Comparison of ENCODE assay signal across 17 cellular contexts in the genomic region with DNA sequence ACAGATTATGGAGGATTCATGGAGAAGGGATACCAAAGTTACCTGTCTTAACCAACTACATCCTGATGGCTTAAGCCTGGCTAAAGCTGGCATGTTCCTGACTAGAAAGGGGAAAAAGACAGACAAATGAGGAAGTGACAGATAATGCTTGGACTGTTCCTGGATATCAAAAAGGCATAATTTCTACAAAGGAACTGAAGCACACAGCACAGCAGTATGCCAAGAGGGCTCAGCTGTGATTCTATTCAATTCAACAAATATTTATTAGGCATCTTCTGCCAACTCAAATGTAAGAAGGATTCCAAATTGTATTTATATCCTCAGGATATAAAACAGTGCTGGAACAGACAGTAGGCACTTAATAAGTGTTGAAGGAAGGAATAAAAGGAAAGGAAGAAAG. TPM values are rescaled to one million over a fixed set of nuclear protein-coding genes. Genes with fewer than 3 reads are reported as not detected.
DNase-seq lines count a peak whose midpoint lies in the region; ATAC-seq, FAIRE-seq and TF ChIP-seq lines count a peak whose summit lies in the region.
"Had no signal": no experiment of that assay in that cellular context is flagged by ENCODE, and none has a peak within 500 bp of the region (broad histone marks: within the 10 kb centered on the region; RNA-seq: fewer than 3 reads in every experiment).

No MANE protein-coding gene starts in this region.

- peaks cover 15 to 49% (median 39%) of the 10 kb centered on the region in 4 donors for H3K4me1 ChIP-seq in esophagus muscularis mucosa

- no peaks in the 10 kb centered on the region for H3K9me3 ChIP-seq in esophagus muscularis mucosa
- H3K9me3 ChIP-seq: esophagus squamous epithelium had no signal

- H3K27ac ChIP-seq in esophagus muscularis mucosa (replicated peaks in 1 of 4): no peak overlapping the region
- H3K27ac ChIP-seq: esophagus squamous epithelium, HL-60 had no signal

- H3K36me3 ChIP-seq in esophagus muscularis mucosa: no peaks in the 10 kb centered on the region
- H3K36me3 ChIP-seq: esophagus squamous epithelium had no signal

- intact Hi-C loops in esophagus muscularis mucosa (cut with DNase I): no loop called here

- TF ChIP-seq EP300 in esophagus muscularis mucosa (IDR thresholded peaks at IDR 0.05): no peak

- ATAC-seq in HG03025 (IDR thresholded peaks at IDR 0.05; ENCODE audit: low FRiP score, unreplicated experiment) (no peak), GM18498 (IDR thresholded peaks at IDR 0.05; ENCODE audit: unreplicated experiment) (no peak)
- ATAC-seq: activated CD4-positive, CD25-positive, alpha-beta regulatory T cell treated with anti-CD3 and anti-CD28 coated beads, Interleukin-2, amount 50 U/mL, for 24 hours had no signal

- TF ChIP-seq POLR2A in H54 (IDR thresholded peaks at IDR 0.05; ENCODE audit: low read depth, low read length): no peak
- no peak for TF ChIP-seq POLR2A in esophagus muscularis mucosa (IDR thresholded peaks at IDR 0.05; ENCODE audit: low read depth)

- FAIRE-seq in H54 (lab: Jason Lieb, UNC): peak; percentile 83
- FAIRE-seq: islet of Langerhans had no signal

- no peak for TF ChIP-seq CTCF in esophagus muscularis mucosa (IDR thresholded peaks at IDR 0.05)

- H3K4me3 ChIP-seq in esophagus muscularis mucosa: no peak overlapping the region
- H3K4me3 ChIP-seq: esophagus squamous epithelium had no signal

- no peaks in the 10 kb centered on the region for H3K27me3 ChIP-seq in esophagus muscularis mucosa
- H3K27me3 ChIP-seq: esophagus squamous epithelium had no signal

- peak; percentile 20 for DNase-seq in A172 (ENCODE audit: low spot score)
- no peak for DNase-seq in H54 (ENCODE audit: insufficient read length, low spot score)
- DNase-seq in astrocyte of the hippocampus (ENCODE audit: low read depth, low spot score): peak; percentile 72
- peak; percentile 24 for DNase-seq in kidney glomerular epithelial cell (lab: John Stamatoyannopoulos, UW)
- no peak for DNase-seq in esophagus muscularis mucosa (ENCODE audit: extremely low spot score)
- no peak for DNase-seq in activated CD4-positive, alpha-beta T cell treated with anti-CD3 and anti-CD28 coated beads, Interleukin-2, amount 50 U/mL, for 1 hour
- DNase-seq: caudate nucleus; esophagus squamous epithelium; GF-D8; NCI-H1105; NCI-H524 treated with DMSO at 0.1 percent for 48 hours; stimulated activated CD8-positive, alpha-beta memory T cell treated with anti-CD3 and anti-CD28 coated beads, Interleukin-4, amount 100 ng/mL, for 48 hours had no signal

RNA-seq across cellular contexts. Expression of gene KLF12, which starts 59.5 kb away (rescaled TPM):
- total RNA-seq in A172 (2014; rRNA removed; shearing (Covaris generic)): 5.5 and 6.8 TPM in 2 replicates
- 10 to 100 TPM; 13.8 to 20.7 (median 17.0) TPM for total RNA-seq in esophagus muscularis mucosa

Comparison
In these comparisons a context has a peak if more than half of its experiments do, and no peak if none do; other contexts are left out.
1. DNase-seq: peak in A172 (single experiment), astrocyte of the hippocampus (single experiment) and kidney glomerular epithelial cell (single experiment); none in H54 (single experiment), esophagus muscularis mucosa (single experiment) and activated CD4-positive, alpha-beta T cell treated with anti-CD3 and anti-CD28 coated beads, Interleukin-2, amount 50 U/mL, for 1 hour (single experiment).